Comparison of ENCODE assay signal across 13 cellular contexts in genomic region chr15:78037779-78038305, GRCh38. TPM values are rescaled to one million over a fixed set of nuclear protein-coding genes. Genes with fewer than 3 reads are reported as not detected.
DNase-seq lines count a peak whose midpoint lies in the region; ATAC-seq and TF ChIP-seq lines count a peak whose summit lies in the region.
"Had no signal": no experiment of that assay in that cellular context is flagged by ENCODE, and none has a peak within 500 bp of the region (broad histone marks: within the 10 kb centered on the region; RNA-seq: fewer than 3 reads in every experiment).

No MANE protein-coding gene starts in this region.

- H2AFZ ChIP-seq in MM.1S (ENCODE audit: low read length): no peak overlapping the region

- intact Hi-C loops in CD4-positive, alpha-beta memory T cell (cut with micrococcal nuclease): no loop called here
- intact Hi-C loops in mucosa of descending colon (cut with DNase I, micrococcal nuclease): no loop called here

- peak overlapping the region; percentile 69 for H3K27ac ChIP-seq in CD4-positive, alpha-beta memory T cell (ENCODE audit: low read depth, low read length)
- peak overlapping the region; percentile 6; the same call in 1 of the 2 replicates for H3K27ac ChIP-seq in MM.1S (ENCODE audit: low read length)
- peak overlapping the region in 17 of 21 experiments; percentile 3 to 91 (median 54) for H3K27ac ChIP-seq in skin epidermis

- H3K36me3 ChIP-seq in CD4-positive, alpha-beta memory T cell (ENCODE audit: insufficient read depth, low read length): peaks cover 1% of the 10 kb centered on the region
- H3K36me3 ChIP-seq in MM.1S (replicated peaks; ENCODE audit: insufficient read depth, low read length): no peaks in the 10 kb centered on the region
- H3K36me3 ChIP-seq in mucosa of descending colon (ENCODE audit: low read depth): no peaks in the 10 kb centered on the region

- H3F3A ChIP-seq in MM.1S (ENCODE audit: insufficient read depth, low read length): peaks cover 37% of the 10 kb centered on the region

- peaks cover 100% of the 10 kb centered on the region for H3K4me1 ChIP-seq in CD4-positive, alpha-beta memory T cell (ENCODE audit: insufficient read depth, low read length)
- H3K4me1 ChIP-seq in MM.1S (ENCODE audit: low read length) (peaks cover 58% of the 10 kb centered on the region), mucosa of descending colon (ENCODE audit: low read depth) (peaks cover 20% of the 10 kb centered on the region)

- peak overlapping the region; percentile 10; the same call in 1 of the 2 replicates for H3K4me2 ChIP-seq in MM.1S (ENCODE audit: low read depth, low read length)

- peak overlapping the region in 7 of 8 donors; percentile 79 to 89 (median 83) for H3K4me3 Mint-ChIP-seq in CD4-positive, alpha-beta memory T cell
- H3K4me3 Mint-ChIP-seq in central memory CD8-positive, alpha-beta T cell: peak overlapping the region; percentile 45

- H3K9ac ChIP-seq in MM.1S (ENCODE audit: low read length): no peak overlapping the region

- H3K27me3 Mint-ChIP-seq in CD4-positive, alpha-beta memory T cell: no peaks in the 10 kb centered on the region
- no peaks in the 10 kb centered on the region for H3K27me3 Mint-ChIP-seq in central memory CD8-positive, alpha-beta T cell

- CTCF ChIA-PET in CD4-positive, alpha-beta memory T cell (lab: Charles Lee; ENCODE audit: partially characterized antibody): interaction anchor here (0.9 to 4.8 kb wide), 4 partner anchors 32 to 72 kb away, joined by 3 to 45 read pairs (median 6); no protein-coding TSS in a partner anchor

- H3K9me3 ChIP-seq in CD4-positive, alpha-beta memory T cell (ENCODE audit: control insufficient read depth in 1 of 2, low read length in 2 of 2): no peaks in the 10 kb centered on the region
- no peaks in the 10 kb centered on the region for H3K9me3 ChIP-seq in MM.1S (replicated peaks; ENCODE audit: insufficient read depth, low read length)
- H3K9me3 ChIP-seq in mucosa of descending colon: no peaks in the 10 kb centered on the region

- peaks cover 76 to 98% (median 89%) of the 10 kb centered on the region in 4 donors for H3K4me1 Mint-ChIP-seq in CD4-positive, alpha-beta memory T cell
- H3K4me1 Mint-ChIP-seq in central memory CD8-positive, alpha-beta T cell: peaks cover 91% of the 10 kb centered on the region

- no peaks in the 10 kb centered on the region for H3K9me2 ChIP-seq in MM.1S (replicated peaks; ENCODE audit: insufficient read depth, low read length)

- POLR2A ChIA-PET in CD4-positive, alpha-beta memory T cell (lab: Charles Lee; ENCODE audit: partially characterized antibody): interaction anchor here (8.7 to 32.5 kb wide), 2 partner anchors 16 to 35 kb away, joined by 301 to 984 read pairs; partner anchors contain the start of gene TBC1D2B

- TF ChIP-seq CTCF in MM.1S (IDR thresholded peaks at IDR 0.05; ENCODE audit: low read length): no peak
- TF ChIP-seq CTCF in mucosa of descending colon (IDR thresholded peaks at IDR 0.05): no peak

- H4K20me1 ChIP-seq in MM.1S (ENCODE audit: insufficient read depth, low read length): no peaks in the 10 kb centered on the region

- peaks cover 22% of the 10 kb centered on the region; the same call in 1 of the 2 replicates for H3K79me2 ChIP-seq in MM.1S (ENCODE audit: low read length)

- peak in 1 of 5 donors; percentile 32 for DNase-seq in CD4-positive, alpha-beta memory T cell
- DNase-seq in MM.1S (peak; percentile 17), HT-29 (ENCODE audit: low spot score) (no peak), mucosa of descending colon (no peak)
- DNase-seq in central memory CD8-positive, alpha-beta T cell (ENCODE audit: low spot score in 2 of 2): no peak
- DNase-seq in NK-92 treated with Interleukin-12 subunit alpha and Interleukin-12 subunit beta, amount 100 ng/mL, for 24 hours (lab: John Stamatoyannopoulos, UW): no peak
- DNase-seq: SIG-M5; stimulated activated CD4-positive, alpha-beta T cell treated with anti-CD3 and anti-CD28 coated beads, Interleukin-1b, Interleukin-23, amount 100 ng/mL, for 48 hours; stimulated activated CD8-positive, alpha-beta memory T cell treated with anti-CD3 and anti-CD28 coated beads, Interleukin-4, amount 100 ng/mL, for 48 hours had no signal

- H3K9me3 Mint-ChIP-seq in CD4-positive, alpha-beta memory T cell: no peaks in the 10 kb centered on the region
- H3K9me3 Mint-ChIP-seq in central memory CD8-positive, alpha-beta T cell: no peaks in the 10 kb centered on the region

- peak overlapping the region; percentile 91 to 99 (median 96) for H3K27ac Mint-ChIP-seq in CD4-positive, alpha-beta memory T cell
- peak overlapping the region; percentile 98 for H3K27ac Mint-ChIP-seq in central memory CD8-positive, alpha-beta T cell (ENCODE audit: low read depth)

- peak overlapping the region in 1 of 2 donors; percentile 23 for H3K4me3 ChIP-seq in CD4-positive, alpha-beta memory T cell (ENCODE audit: low read length in 2 of 2)
- H3K4me3 ChIP-seq in MM.1S (ENCODE audit: low read length): no peak overlapping the region
- H3K4me3 ChIP-seq in skin epidermis: no peak overlapping the region
- H3K4me3 ChIP-seq in mucosa of descending colon: no peak overlapping the region

- no peak for ATAC-seq in central memory CD8-positive, alpha-beta T cell (replicated peaks; ENCODE audit: extremely low read depth, poor library complexity, severe bottlenecking)
- no peak for ATAC-seq in mucosa of descending colon
- ATAC-seq: HCT116 had no signal

- no peaks in the 10 kb centered on the region for H3K27me3 ChIP-seq in CD4-positive, alpha-beta memory T cell (ENCODE audit: insufficient read depth, low read length)
- no peaks in the 10 kb centered on the region for H3K27me3 ChIP-seq in MM.1S (replicated peaks; ENCODE audit: insufficient read depth, low read length)

- H3K36me3 Mint-ChIP-seq in CD4-positive, alpha-beta memory T cell: peaks cover 21 to 31% of the 10 kb centered on the region in 2 donors
- H3K36me3 Mint-ChIP-seq in central memory CD8-positive, alpha-beta T cell (ENCODE audit: insufficient read depth): peaks cover 31% of the 10 kb centered on the region

RNA-seq across cellular contexts. Expression of gene TBC1D2B, which starts 39.7 kb away (rescaled TPM):
- total RNA-seq in CD4-positive, alpha-beta memory T cell: 100 to 1,000 TPM in 1 of 2 experiments, 10 to 100 TPM in 1; 98.1 to 114 TPM
- polyA plus RNA-seq in CD4-positive, alpha-beta memory T cell: 10 to 100 TPM in 1 of 2 donors, 1 to 10 TPM in 1; 5.6 to 35.4 TPM
- 20.4 and 25.1 TPM in 2 replicates for total RNA-seq in HT-29 (2014; rRNA removed; shearing (Covaris generic))
- 10 to 100 TPM; 54.8 to 65.6 (median 57.0) TPM for total RNA-seq in mucosa of descending colon

RNA-seq across cellular contexts. Expression of gene SH2D7, which starts 54.5 kb away (rescaled TPM):
- total RNA-seq in CD4-positive, alpha-beta memory T cell: not detected
- polyA plus RNA-seq in CD4-positive, alpha-beta memory T cell: not detected
- total RNA-seq in HT-29 (2014; rRNA removed; shearing (Covaris generic)): 0.05 TPM in 1 of 2 replicates, not detected in the other
- total RNA-seq in mucosa of descending colon: 1 to 10 TPM; 1.9 to 2.8 (median 2.2) TPM
- total RNA-seq: LHCN-M2 had no signal
- polyA plus RNA-seq: keratinocyte had no signal

Comparison
In these comparisons a context has a peak if more than half of its experiments do, and no peak if none do; other contexts are left out.
1. H3K27ac ChIP-seq: peak in every context shown above with its lines; median percentile 69 in CD4-positive, alpha-beta memory T cell; 54 in skin epidermis; 6 in MM.1S.